In genomic region chr4:55841373-55842239, GRCh38 we compare ENCODE assay signal across 1 cellular context.
A peak's percentile ranks its signal among the peaks of the same experiment; 100 is the strongest.
TF ChIP-seq lines count a peak whose summit lies in the region.

No MANE protein-coding gene starts in this region.

TF ChIP-seq in HEK293, 187 proteins besides CTCF, POLR2A, EP300 and RAD21:
- TF ChIP-seq ZNF501 (tag by site-specific recombination; IDR thresholded peaks at IDR 0.05), result peak; percentile 52; the same call in 1 of the 2 replicates
- peak; percentile 74 for TF ChIP-seq ZFP69B (tag by site-specific recombination; IDR thresholded peaks at IDR 0.05)
- TF ChIP-seq ZNF518A (tag by site-specific recombination; conservative IDR thresholded peaks at IDR 0.05; ENCODE audit: low read depth), result peak; percentile 29
- TF ChIP-seq EGR2 (tag by site-specific recombination; IDR thresholded peaks at IDR 0.05; ENCODE audit: low read depth), result 0 out of 2 replicates have a peak, but pooled peaks have one; percentile 24
- 0 out of 2 replicates have a peak, but pooled peaks have one; percentile 14 for TF ChIP-seq SP3 (tag by site-specific recombination; IDR thresholded peaks at IDR 0.05)
- TF ChIP-seq SP2 (tag by site-specific recombination; IDR thresholded peaks at IDR 0.05), result peak; percentile 18; the same call in 1 of the 2 replicates
- TF ChIP-seq KLF1 (tag by site-specific recombination; IDR thresholded peaks at IDR 0.05), result peak; percentile 43; the same call in 1 of the 2 replicates
- TF ChIP-seq ZNF341 (tag by site-specific recombination; IDR thresholded peaks at IDR 0.05; ENCODE audit: low read depth), result peak; percentile 64
- TF ChIP-seq ZNF692 (tag by site-specific recombination; IDR thresholded peaks at IDR 0.05), result peak; percentile 69
- TF ChIP-seq SP7 (tag by site-specific recombination; IDR thresholded peaks at IDR 0.05), result 0 out of 2 replicates have a peak, but pooled peaks have one; percentile 27
- TF ChIP-seq ZNF416 (tag by site-specific recombination; IDR thresholded peaks at IDR 0.05), result peak; percentile 96
- peak; percentile 62 for TF ChIP-seq ZBTB17 (tag by site-specific recombination; IDR thresholded peaks at IDR 0.05)
- TF ChIP-seq ZNF335 (tag by site-specific recombination; conservative IDR thresholded peaks at IDR 0.05), result peak; percentile 88
- 0 out of 2 replicates have a peak, but pooled peaks have one; percentile 36 for TF ChIP-seq KLF17 (tag by site-specific recombination; IDR thresholded peaks at IDR 0.05)
- TF ChIP-seq ZNF391 (tag by site-specific recombination; IDR thresholded peaks at IDR 0.05; ENCODE audit: borderline replicate concordance, low read depth), result 0 out of 2 replicates have a peak, but pooled peaks have one; percentile 25
- TF ChIP-seq GLIS1 (tag by site-specific recombination; IDR thresholded peaks at IDR 0.05), result 0 out of 2 replicates have a peak, but pooled peaks have one; percentile 22
- TF ChIP-seq PATZ1 (tag by site-specific recombination; IDR thresholded peaks at IDR 0.05), result peak; percentile 70
- peak; percentile 31; the same call in 1 of the 2 replicates for TF ChIP-seq PRDM1 (tag by site-specific recombination; IDR thresholded peaks at IDR 0.05)
- peak; percentile 68 for TF ChIP-seq ZBTB8A (tag by site-specific recombination; IDR thresholded peaks at IDR 0.05)
- peak; percentile 59; the same call in 1 of the 2 replicates for TF ChIP-seq YY1 (tag by site-specific recombination; IDR thresholded peaks at IDR 0.05)
TF ChIP-seq in HEK293: peak in this region for 20; not testable (repeated sequence) for 167.
